Comparison of ENCODE assay signal across 23 cellular contexts in the genomic region with DNA sequence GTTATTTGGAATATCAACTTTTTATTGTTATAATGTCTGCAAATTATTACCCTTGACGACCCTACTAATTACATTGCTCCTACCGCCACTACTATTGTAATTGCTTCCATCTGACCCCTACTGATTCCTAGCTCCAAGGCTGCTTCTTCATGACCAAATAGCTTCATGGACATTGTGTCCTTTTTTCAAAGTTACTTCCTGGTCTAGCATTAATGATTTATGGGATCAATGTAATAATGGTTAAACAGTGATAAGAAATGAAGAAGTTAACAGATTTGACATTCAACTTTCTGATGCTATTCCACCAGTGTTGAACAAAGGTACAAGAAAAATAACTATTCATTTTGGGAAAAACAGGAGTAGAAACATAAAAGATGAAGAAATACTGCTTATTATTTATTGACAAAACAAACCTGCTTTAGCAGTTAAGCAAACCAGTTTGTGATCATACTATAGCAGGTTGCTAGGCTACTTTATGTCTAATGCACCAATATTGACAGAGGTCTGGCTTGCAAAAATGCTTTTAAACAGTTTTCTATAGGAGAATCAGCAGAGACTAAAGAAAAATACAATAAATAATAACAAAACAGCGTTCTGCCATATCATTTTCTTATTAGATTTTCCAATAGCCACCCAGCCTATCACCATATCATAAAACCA.
DNase-seq lines count a peak whose midpoint lies in the region; ATAC-seq and TF ChIP-seq lines count a peak whose summit lies in the region.
"Had no signal": no experiment of that assay in that cellular context is flagged by ENCODE, and none has a peak within 500 bp of the region (broad histone marks: within the 10 kb centered on the region; RNA-seq: fewer than 3 reads in every experiment).

No MANE protein-coding gene starts in this region.

- H3K4me3 ChIP-seq in endocrine pancreas (ENCODE audit: control insufficient read depth, insufficient read depth, low read length) = peak overlapping the region; percentile 18
- no peak overlapping the region for H3K4me3 ChIP-seq in heart right ventricle
- H3K4me3 ChIP-seq in MG63 = no peak overlapping the region
- H3K4me3 ChIP-seq: K562 had no signal

- H3K27me3 ChIP-seq in endocrine pancreas (ENCODE audit: control insufficient read depth, insufficient read depth, low read length) (no peaks in the 10 kb centered on the region), heart right ventricle (no peaks in the 10 kb centered on the region), MG63 (no peaks in the 10 kb centered on the region)

- no peak overlapping the region for H3K9ac ChIP-seq in endocrine pancreas (ENCODE audit: control insufficient read depth, insufficient read depth, low read length)
- H3K9ac ChIP-seq: SK-N-SH had no signal

- no peak for ATAC-seq in heart right ventricle
- ATAC-seq: HCT116, HepG2, K562, PC-3 had no signal

- H3K9me3 ChIP-seq in endocrine pancreas (ENCODE audit: control insufficient read depth, low read length) (no peaks in the 10 kb centered on the region), heart right ventricle (no peaks in the 10 kb centered on the region), MG63 (no peaks in the 10 kb centered on the region)
- H3K9me3 ChIP-seq: SK-N-SH had no signal

- H3K36me3 ChIP-seq in endocrine pancreas (ENCODE audit: control insufficient read depth, insufficient read depth, low read length) (no peaks in the 10 kb centered on the region), heart right ventricle (no peaks in the 10 kb centered on the region), MG63 (no peaks in the 10 kb centered on the region)

- DNase-seq in NCI-H1417 (lab: John Stamatoyannopoulos, UW) = peak in 2 of 3 experiments; percentile 18 to 69
- no peak for DNase-seq in NCI-H1417 treated with DMSO at 0.1 percent for 48 hours (lab: John Stamatoyannopoulos, UW)
- DNase-seq in HT-29 (ENCODE audit: low spot score) = peak; percentile 59
- peak; percentile 58 for DNase-seq in renal cortical epithelial cell (ENCODE audit: low read depth)
- DNase-seq in heart right ventricle = no peak
- no peak for DNase-seq in GF-D8 (lab: John Stamatoyannopoulos, UW)
- DNase-seq in MG63 = no peak
- DNase-seq: DMS79 treated with DMSO at 0.1 percent for 48 hours; Kasumi-1; NCI-H1105 treated with DMSO at 0.1 percent for 48 hours; NCI-H1694; NCI-H2029 treated with DMSO at 0.1 percent for 48 hours; NCI-H2227 treated with DMSO at 0.1 percent for 48 hours; NCI-H774; NK-92 treated with Interleukin-12 subunit alpha and Interleukin-12 subunit beta, amount 100 ng/mL, for 24 hours; PC-3; SK-N-SH had no signal

- H3K4me1 ChIP-seq in endocrine pancreas (ENCODE audit: control insufficient read depth, insufficient read depth, low read length) (peaks cover 19% of the 10 kb centered on the region), heart right ventricle (no peaks in the 10 kb centered on the region)

- WGBS in heart right ventricle, 2 donors = 81 to 83% methylated on average over 3 of the region's 3 CpGs

- intact Hi-C loops in heart right ventricle (cut with DNase I) = no loop called here

- no peak for TF ChIP-seq CTCF in heart right ventricle (IDR thresholded peaks at IDR 0.05)

- no peak overlapping the region for H3K27ac ChIP-seq in heart right ventricle
- H3K27ac ChIP-seq: 22Rv1, HL-60 had no signal

Comparison
In these comparisons a context has a peak if more than half of its experiments do, and no peak if none do; other contexts are left out.
1. DNase-seq: peak in NCI-H1417 (2 of 3), HT-29 (single experiment) and renal cortical epithelial cell (single experiment); none in NCI-H1417 treated with DMSO at 0.1 percent for 48 hours (single experiment), heart right ventricle (0 of 2), GF-D8 (single experiment) and MG63 (single experiment).